5 cellular contexts compared by ENCODE assay signal in the genomic region with DNA sequence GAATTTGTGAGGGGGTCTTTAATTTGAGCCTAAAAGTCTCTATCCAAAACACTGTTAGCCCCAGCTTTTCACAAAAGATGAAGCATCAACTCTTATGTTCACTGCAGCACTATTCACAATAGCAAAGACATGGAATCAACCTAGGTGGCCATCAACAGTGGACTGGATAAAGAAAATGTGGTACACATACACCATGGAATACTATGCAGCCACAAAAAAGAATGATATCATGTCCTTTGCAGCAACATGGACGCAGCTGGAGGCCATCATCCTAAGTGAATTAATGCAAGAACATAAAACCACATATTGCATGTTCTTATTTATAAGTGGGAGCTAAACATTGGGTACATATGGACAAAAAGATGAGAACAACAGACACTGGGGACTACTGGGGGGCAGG. TPM values are rescaled to one million over a fixed set of nuclear protein-coding genes. Genes with fewer than 3 reads are reported as not detected.
"Had no signal": no experiment of that assay in that cellular context is flagged by ENCODE, and none has a peak within 500 bp of the region (broad histone marks: within the 10 kb centered on the region; RNA-seq: fewer than 3 reads in every experiment).

No MANE protein-coding gene starts in this region.

RNA-seq across cellular contexts. Expression of a gene that starts 59.2 kb away (rescaled TPM):
- total RNA-seq: activated naive CD4-positive, alpha-beta T cell treated with anti-CD3 and anti-CD28 coated beads, Interleukin-2, amount 50 U/mL, for 72 hours; activated T-cell treated with anti-CD3 and anti-CD28 coated beads, Interleukin-2, amount 50 U/mL, for 4 hours; activated T-helper 2 cell treated with anti-CD3 and anti-CD28 coated beads, Interferon-gamma antibody, Interleukin-2, Interleukin-4, amounts not matched to agents 10 μg/mL and 5 μg/mL and 100 μg/mL, durations not matched to agents 14 hours and 24 hours and 36 hours; ascending aorta; chondrocyte had no signal
